In genomic region chr1:42793824-42794223, GRCh38 we compare ENCODE assay signal across 22 cellular contexts. TPM values are rescaled to one million over a fixed set of nuclear protein-coding genes. Genes with fewer than 3 reads are reported as not detected.
"Had no signal": no experiment of that assay in that cellular context is flagged by ENCODE, and none has a peak within 500 bp of the region (broad histone marks: within the 10 kb centered on the region; RNA-seq: fewer than 3 reads in every experiment).

No MANE protein-coding gene starts in this region.

- H3K4me1 Mint-ChIP-seq: activated B cell treated with CpG ODN at 0.5 μM for 24 hours; activated CD4-positive, alpha-beta T cell treated with anti-CD3 and anti-CD28 coated beads for 36 hours; activated naive CD8-positive, alpha-beta T cell treated with anti-CD3 and anti-CD28 coated beads for 36 hours had no signal

- H3K27ac Mint-ChIP-seq: activated B cell treated with CpG ODN at 0.5 μM for 24 hours; activated CD4-positive, alpha-beta T cell treated with anti-CD3 and anti-CD28 coated beads for 36 hours; activated naive CD8-positive, alpha-beta T cell treated with anti-CD3 and anti-CD28 coated beads for 36 hours; effector memory CD8-positive, alpha-beta T cell; natural killer cell treated with Interleukin-12 subunit alpha and Interleukin-12 subunit beta and Interleukin-15 and Interleukin-18, amount 100 ng/mL, for 72 hours; T-helper 2 cell treated with Interferon-gamma antibody and Interleukin-4, amounts not matched to agents 5 μg/mL and 100 μg/mL, for 36 hours had no signal

- H3K4me3 ChIP-seq: mucosa of descending colon, transverse colon had no signal

- H3K36me3 Mint-ChIP-seq: activated naive CD8-positive, alpha-beta T cell treated with anti-CD3 and anti-CD28 coated beads for 36 hours; natural killer cell treated with Interleukin-12 subunit alpha and Interleukin-12 subunit beta and Interleukin-15 and Interleukin-18, amount 100 ng/mL, for 72 hours had no signal

- H3K36me3 ChIP-seq: transverse colon had no signal

- H3K9me3 Mint-ChIP-seq: activated B cell treated with CpG ODN at 0.5 μM for 24 hours; activated naive CD8-positive, alpha-beta T cell treated with anti-CD3 and anti-CD28 coated beads for 36 hours; effector memory CD8-positive, alpha-beta T cell; natural killer cell treated with Interleukin-12 subunit alpha and Interleukin-12 subunit beta and Interleukin-15 and Interleukin-18, amount 100 ng/mL, for 72 hours; T-helper 2 cell treated with Interferon-gamma antibody and Interleukin-4, amounts not matched to agents 5 μg/mL and 100 μg/mL, for 36 hours had no signal

- H3K27me3 ChIP-seq: transverse colon had no signal

- H3K4me3 Mint-ChIP-seq: activated B cell treated with CpG ODN at 0.5 μM for 24 hours; activated CD4-positive, alpha-beta T cell treated with anti-CD3 and anti-CD28 coated beads for 36 hours; activated naive CD8-positive, alpha-beta T cell treated with anti-CD3 and anti-CD28 coated beads for 36 hours; effector memory CD8-positive, alpha-beta T cell; natural killer cell treated with Interleukin-12 subunit alpha and Interleukin-12 subunit beta and Interleukin-15 and Interleukin-18, amount 100 ng/mL, for 72 hours; T-helper 2 cell treated with Interferon-gamma antibody and Interleukin-4, amounts not matched to agents 5 μg/mL and 100 μg/mL, for 36 hours had no signal

- H3K27ac ChIP-seq: transverse colon had no signal

- H3K27me3 Mint-ChIP-seq: activated B cell treated with CpG ODN at 0.5 μM for 24 hours; activated CD4-positive, alpha-beta T cell treated with anti-CD3 and anti-CD28 coated beads for 36 hours; activated naive CD8-positive, alpha-beta T cell treated with anti-CD3 and anti-CD28 coated beads for 36 hours; effector memory CD8-positive, alpha-beta T cell; natural killer cell treated with Interleukin-12 subunit alpha and Interleukin-12 subunit beta and Interleukin-15 and Interleukin-18, amount 100 ng/mL, for 72 hours had no signal

- DNase-seq: activated B cell treated with CpG ODN at 0.5 μM for 24 hours; activated CD4-positive, alpha-beta T cell treated with anti-CD3 and anti-CD28 coated beads for 36 hours; activated CD4-positive, alpha-beta T cell treated with anti-CD3 and anti-CD28 coated beads, Interleukin-2, amount 50 U/mL, for 4 hours; activated effector memory CD4-positive, alpha-beta T cell treated with Interleukin-2 at 50 U/mL for 16 hours; activated naive CD4-positive, alpha-beta T cell treated with Interleukin-2 at 50 U/mL for 16 hours; activated naive CD8-positive, alpha-beta T cell treated with anti-CD3 and anti-CD28 coated beads for 36 hours; amniotic stem cell; caudate nucleus; cortex of kidney; effector memory CD8-positive, alpha-beta T cell; erythroblast; mucosa of descending colon; right cardiac atrium; stimulated activated CD4-positive, alpha-beta T cell treated with anti-CD3 and anti-CD28 coated beads, Interleukin-2, amount 100 ng/mL, for 48 hours; stimulated activated naive CD4-positive, alpha-beta T cell treated with Interleukin-2 at 50 U/mL for 16 hours; T-helper 1 cell; transverse colon had no signal

- H3K9me3 ChIP-seq: mucosa of descending colon, transverse colon had no signal

- ATAC-seq: activated CD4-positive, alpha-beta T cell treated with anti-CD3 and anti-CD28 coated beads for 36 hours; effector memory CD8-positive, alpha-beta T cell; mucosa of descending colon; natural killer cell treated with Interleukin-12 subunit alpha and Interleukin-12 subunit beta and Interleukin-15 and Interleukin-18, amount 100 ng/mL, for 72 hours had no signal

- H3K4me1 ChIP-seq: transverse colon had no signal

RNA-seq across cellular contexts. Expression of gene TMEM269, which starts 9.0 kb away (rescaled TPM):
- total RNA-seq: glomerular endothelial cell, mesenteric fat pad, mucosa of descending colon, pulmonary artery endothelial cell had no signal
